In genomic region chr18:28108254-28108653, GRCh38 we compare ENCODE assay signal across 15 cellular contexts.
"Had no signal": no experiment of that assay in that cellular context is flagged by ENCODE, and none has a peak within 500 bp of the region (broad histone marks: within the 10 kb centered on the region; RNA-seq: fewer than 3 reads in every experiment).

No MANE protein-coding gene starts in this region.

- H3K27me3 ChIP-seq: breast epithelium had no signal

- H3K4me1 ChIP-seq: breast epithelium had no signal

- DNase-seq: activated CD4-positive, alpha-beta T cell treated with anti-CD3 and anti-CD28 coated beads, Interleukin-2, amount 50 U/mL, for 1 hour; activated CD8-positive, alpha-beta memory T cell treated with anti-CD3 and anti-CD28 coated beads for 24 hours; activated naive CD8-positive, alpha-beta T cell treated with anti-CD3 and anti-CD28 coated beads for 36 hours; dermis blood vessel endothelial cell; naive thymus-derived CD4-positive, alpha-beta T cell; posterior cingulate gyrus; stimulated activated CD4-positive, alpha-beta T cell treated with anti-CD3 and anti-CD28 coated beads, Interleukin-4, amount 100 ng/mL, for 4 hours; stimulated activated CD8-positive, alpha-beta memory T cell treated with anti-CD3 and anti-CD28 coated beads, Interleukin-4, amount 100 ng/mL, for 48 hours; stimulated activated naive CD8-positive, alpha-beta T cell treated with anti-CD3 and anti-CD28 coated beads, Interleukin-15, Interleukin-2, amounts not matched to agents 100 U/mL and 50 U/mL, for 24 hours; trophoblast cell had no signal

- H3K27ac ChIP-seq: breast epithelium, skin epidermis had no signal

- H3K36me3 ChIP-seq: breast epithelium had no signal

- FAIRE-seq: frontal cortex had no signal

- H3K9me3 ChIP-seq: breast epithelium, mucosa of descending colon had no signal

- H3K4me3 ChIP-seq: breast epithelium, mucosa of descending colon, skin epidermis had no signal

- ATAC-seq: activated CD4-positive, CD25-positive, alpha-beta regulatory T cell treated with anti-CD3 and anti-CD28 coated beads, Interleukin-2, amount 50 U/mL, for 24 hours; mucosa of descending colon; naive thymus-derived CD4-positive, alpha-beta T cell; stimulated activated naive CD8-positive, alpha-beta T cell treated with anti-CD3 and anti-CD28 coated beads, Interleukin-15, Interleukin-2, amounts not matched to agents 100 U/mL and 50 U/mL, for 24 hours had no signal
